In genomic region chr1:145036019-145036418, GRCh38 we compare ENCODE assay signal across 1 cellular context. TPM values are rescaled to one million over a fixed set of nuclear protein-coding genes. Genes with fewer than 3 reads are reported as not detected.
"Had no signal": no experiment of that assay in that cellular context is flagged by ENCODE, and none has a peak within 500 bp of the region (broad histone marks: within the 10 kb centered on the region; RNA-seq: fewer than 3 reads in every experiment).

No MANE protein-coding gene starts in this region.

RNA-seq across cellular contexts. Expression of gene FAM72D, which starts 59.8 kb away (rescaled TPM):
- total RNA-seq: bronchial epithelial cell had no signal
